Comparison of ENCODE assay signal across 9 cellular contexts in genomic region chr11:59756496-59756840, GRCh38. TPM values are rescaled to one million over a fixed set of nuclear protein-coding genes. Genes with fewer than 3 reads are reported as not detected.
DNase-seq lines count a peak whose midpoint lies in the region; ATAC-seq and TF ChIP-seq lines count a peak whose summit lies in the region.
"Had no signal": no experiment of that assay in that cellular context is flagged by ENCODE, and none has a peak within 500 bp of the region (broad histone marks: within the 10 kb centered on the region; RNA-seq: fewer than 3 reads in every experiment).

No MANE protein-coding gene starts in this region.

- CTCF ChIA-PET in HEK293 (lab: Yijun Ruan, JAX) = interaction anchor here (6.9 kb wide), 1 partner anchor 44 kb away, joined by 110 read pairs; no protein-coding TSS in a partner anchor
- CTCF ChIA-PET in WTC11 (lab: Charles Lee) = interaction anchor here (0.6 to 3.7 kb wide), 7 partner anchors 10 to 328 kb away, joined by 3 to 32 read pairs (median 6); partner anchors contain the start of gene MRPL16

- H3K27ac Mint-ChIP-seq in WTC11 = peak overlapping the region; percentile 57; the same call in 1 of the 2 replicates

- no peaks in the 10 kb centered on the region for H3K9me3 ChIP-seq in HEK293 (ENCODE audit: control insufficient read depth, insufficient read depth, low read depth, low read length)
- H3K9me3 ChIP-seq in gastroesophageal sphincter = no peaks in the 10 kb centered on the region
- no peaks in the 10 kb centered on the region for H3K9me3 ChIP-seq in skeletal muscle tissue (ENCODE audit: control insufficient read depth in 3 of 3, low read length in 3 of 3)

- no peaks in the 10 kb centered on the region for H3K9me3 Mint-ChIP-seq in WTC11

- TF ChIP-seq CTCF in HEK293 (tag by site-specific recombination; IDR thresholded peaks at IDR 0.05) = no peak
- TF ChIP-seq CTCF in WTC11 (IDR thresholded peaks at IDR 0.05) = no peak
- TF ChIP-seq CTCF in gastroesophageal sphincter (IDR thresholded peaks at IDR 0.05) = no peak

- H3K36me3 Mint-ChIP-seq in WTC11 = peaks cover 9% of the 10 kb centered on the region; the same call in 1 of the 2 replicates

- H3K9ac ChIP-seq in skeletal muscle tissue (ENCODE audit: low read depth in 1 of 3, low read length in 3 of 3) = no peak overlapping the region

- H3K4me3 ChIP-seq in HEK293 (ENCODE audit: low read depth, low read length) = peak overlapping the region; percentile 9; the same call in 1 of the 2 replicates
- H3K4me3 ChIP-seq in gastroesophageal sphincter = peak overlapping the region in 1 of 2 donors; percentile 96
- peak overlapping the region; percentile 52 to 90 (median 54) for H3K4me3 ChIP-seq in skeletal muscle tissue (ENCODE audit: low read length in 3 of 3)

- DNase-seq in WTC11 (ENCODE audit: low spot score) (no peak), MV-4-11 (lab: John Stamatoyannopoulos, UW) (no peak), C1 segment of cervical spinal cord (lab: John Stamatoyannopoulos, UW) (no peak), Ammon's horn (ENCODE audit: low spot score) (no peak)
- DNase-seq in stimulated activated CD8-positive, alpha-beta memory T cell treated with anti-CD3 and anti-CD28 coated beads, Interleukin-4, amount 100 ng/mL, for 48 hours = no peak

- WGBS in gastroesophageal sphincter (ENCODE audit: low coverage in 1 of 2), 2 donors = 14 to 42% methylated on average over 2 of the region's 3 CpGs

- no peak overlapping the region for H3K27ac ChIP-seq in HEK293 (ENCODE audit: extremely low read depth, low read depth, low read length)
- peak overlapping the region in 3 of 4 donors; percentile 87 to 93 (median 93) for H3K27ac ChIP-seq in gastroesophageal sphincter
- H3K27ac ChIP-seq in skeletal muscle tissue (ENCODE audit: low read depth, low read length) = peak overlapping the region; percentile 89

- H3K27me3 ChIP-seq in gastroesophageal sphincter = no peaks in the 10 kb centered on the region
- no peaks in the 10 kb centered on the region for H3K27me3 ChIP-seq in skeletal muscle tissue (ENCODE audit: control insufficient read depth in 3 of 3, insufficient read depth in 3 of 3, low read length in 3 of 3)

- H3K4me1 ChIP-seq in HEK293 (ENCODE audit: control insufficient read depth, insufficient read depth, low read length) (no peaks in the 10 kb centered on the region), gastroesophageal sphincter (peaks cover 0 to 50% (median 3%) of the 10 kb centered on the region in 3 donors), skeletal muscle tissue (ENCODE audit: control insufficient read depth in 3 of 3, insufficient read depth in 3 of 3, low read length in 3 of 3) (peaks cover 19 to 26% (median 26%) of the 10 kb centered on the region in 3 donors)

- peaks cover 31% of the 10 kb centered on the region for H3K4me1 Mint-ChIP-seq in WTC11

- no peak for TF ChIP-seq EP300 in gastroesophageal sphincter (IDR thresholded peaks at IDR 0.05)

- H3K27me3 Mint-ChIP-seq in WTC11 (ENCODE audit: low read depth) = peaks cover 6% of the 10 kb centered on the region; the same call in 1 of the 2 replicates

- ATAC-seq in WTC11 = no peak
- ATAC-seq in gastroesophageal sphincter = no peak

- POLR2A ChIA-PET in HEK293 (lab: Yijun Ruan, JAX) (interaction anchor here (0.5 to 2.7 kb wide), 8 partner anchors 9 to 100 kb away, joined by 3 to 28 read pairs (median 12); partner anchors contain the start of genes MRPL16 and PATL1), WTC11 (lab: Charles Lee) (interaction anchor here (2.3 kb wide), 1 partner anchor 87 kb away, joined by 13 read pairs; the partner anchor contains the start of gene PATL1)

- TF ChIP-seq POLR2A in gastroesophageal sphincter (IDR thresholded peaks at IDR 0.05) = no peak

- peak overlapping the region; percentile 92 for H3K4me3 Mint-ChIP-seq in WTC11

- peaks cover 0 to 12% of the 10 kb centered on the region in 2 experiments; a peak in 1 of 3 replicates for H3K36me3 ChIP-seq in HEK293 (ENCODE audit: control insufficient read depth in 2 of 2, insufficient read depth in 1 of 2, low read length in 2 of 2)
- H3K36me3 ChIP-seq in gastroesophageal sphincter = no peaks in the 10 kb centered on the region
- no peaks in the 10 kb centered on the region for H3K36me3 ChIP-seq in skeletal muscle tissue (ENCODE audit: control insufficient read depth in 3 of 3, insufficient read depth in 3 of 3, low read length in 3 of 3)

TF ChIP-seq in HEK293, 187 proteins besides CTCF, POLR2A, EP300 and RAD21:
- TF ChIP-seq REPIN1 (tag by site-specific recombination; IDR thresholded peaks at IDR 0.05; ENCODE audit: low read depth) (no peak), ZNF513 (tag by site-specific recombination; IDR thresholded peaks at IDR 0.05) (no peak), ZNF704 (tag by site-specific recombination; IDR thresholded peaks at IDR 0.05) (no peak), ZNF433 (tag by site-specific recombination; IDR thresholded peaks at IDR 0.05; ENCODE audit: low read depth) (no peak), ZNF585B (tag by site-specific recombination; IDR thresholded peaks at IDR 0.05) (no peak)

TF ChIP-seq in WTC11, 78 proteins besides CTCF, POLR2A, EP300 and RAD21:
- peak; percentile 54; the same call in 1 of the 2 replicates for TF ChIP-seq PRDM15 (CRISPR knock-in tag; IDR thresholded peaks at IDR 0.05)
- TF ChIP-seq, protein P1, sequence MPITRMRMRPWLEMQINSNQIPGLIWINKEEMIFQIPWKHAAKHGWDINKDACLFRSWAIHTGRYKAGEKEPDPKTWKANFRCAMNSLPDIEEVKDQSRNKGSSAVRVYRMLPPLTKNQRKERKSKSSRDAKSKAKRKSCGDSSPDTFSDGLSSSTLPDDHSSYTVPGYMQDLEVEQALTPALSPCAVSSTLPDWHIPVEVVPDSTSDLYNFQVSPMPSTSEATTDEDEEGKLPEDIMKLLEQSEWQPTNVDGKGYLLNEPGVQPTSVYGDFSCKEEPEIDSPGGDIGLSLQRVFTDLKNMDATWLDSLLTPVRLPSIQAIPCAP (CRISPR knock-in tag; IDR thresholded peaks at IDR 0.05) = no peak
- TF ChIP-seq JAZF1 (CRISPR knock-in tag; IDR thresholded peaks at IDR 0.05) = no peak
- no peak for TF ChIP-seq ESRRA (CRISPR knock-in tag; IDR thresholded peaks at IDR 0.05; ENCODE audit: borderline replicate concordance)
TF ChIP-seq in WTC11: peak in this region for 1.

RNA-seq across cellular contexts. Expression of gene STX3, which starts 1.3 kb away (rescaled TPM):
- total RNA-seq in WTC11 (2021) (52.7 to 55.6 TPM (median 53.7 TPM) in 3 replicates), gastroesophageal sphincter (10 to 100 TPM; 16.6 to 27.1 (median 24.6) TPM), skeletal muscle tissue (2.6 TPM)

RNA-seq across cellular contexts. Expression of gene OR10V1, which starts 42.8 kb away (rescaled TPM):
- not detected in 3 replicates for total RNA-seq in WTC11 (2021)
- total RNA-seq in gastroesophageal sphincter = not detected
- total RNA-seq in skeletal muscle tissue = not detected
- total RNA-seq: activated CD8-positive, alpha-beta memory T cell treated with anti-CD3 and anti-CD28 coated beads for 36 hours had no signal

RNA-seq across cellular contexts. Expression of gene MRPL16, which starts 54.1 kb away (rescaled TPM):
- total RNA-seq in WTC11 (2021) (78.9 to 85.6 TPM (median 83.9 TPM) in 3 replicates), gastroesophageal sphincter (10 to 100 TPM; 46.2 to 69.0 (median 49.4) TPM), skeletal muscle tissue (23.5 TPM)
